ENCODE assay signal across 8 cellular contexts in genomic region chr17:75832164-75832651, GRCh38. TPM values are rescaled to one million over a fixed set of nuclear protein-coding genes. Genes with fewer than 3 reads are reported as not detected.
DNase-seq lines count a peak whose midpoint lies in the region; TF ChIP-seq lines count a peak whose summit lies in the region.

No MANE protein-coding gene starts in this region.

- DNase-seq in HCEC 1CT (peak; percentile 86), T-helper 9 cell (peak; percentile 37), renal cortical epithelial cell (ENCODE audit: low read depth) (peak; percentile 28), ureter (ENCODE audit: low spot score) (no peak), NCI-H748 (lab: John Stamatoyannopoulos, UW; ENCODE audit: unreplicated experiment) (no peak), prostate gland (ENCODE audit: low spot score) (no peak), Calu3 (no peak)

- TF ChIP-seq CTCF in prostate gland (IDR thresholded peaks at IDR 0.05) (no peak), Calu3 (IDR thresholded peaks at IDR 0.05; ENCODE audit: unreplicated experiment) (no peak)

- H3K27ac ChIP-seq in esophagus (ENCODE audit: low read depth in 2 of 2, low read length in 1 of 2): peak overlapping the region; percentile 53 to 60
- H3K27ac ChIP-seq in prostate gland: no peak overlapping the region

- 68 to 81% methylated on average over 10 of the region's 10 CpGs for WGBS in esophagus, 2 donors
- 73% methylated on average over 10 of the region's 10 CpGs for WGBS in prostate gland

- H3K27me3 ChIP-seq in esophagus (ENCODE audit: control insufficient read depth in 1 of 2, insufficient read depth in 2 of 2, low read length in 2 of 2): no peaks in the 10 kb centered on the region
- H3K27me3 ChIP-seq in prostate gland (replicated peaks; ENCODE audit: insufficient read depth): no peaks in the 10 kb centered on the region

- no peak overlapping the region for H3K27ac Mint-ChIP-seq in Calu3 (ENCODE audit: unreplicated experiment)

- H3K9me3 ChIP-seq in esophagus (ENCODE audit: control insufficient read depth in 2 of 2, insufficient read depth in 1 of 2, low read depth in 1 of 2, low read length in 1 of 2): no peaks in the 10 kb centered on the region
- no peaks in the 10 kb centered on the region for H3K9me3 ChIP-seq in prostate gland

- no TSS peak for BruUV-seq in Calu3 (replicated peaks; lab: Mats Ljungman, UMichigan)

- no peaks in the 10 kb centered on the region for H3K9me3 Mint-ChIP-seq in Calu3 (ENCODE audit: low read depth, unreplicated experiment)

- H3K4me1 Mint-ChIP-seq in Calu3 (ENCODE audit: low read depth, unreplicated experiment): no peaks in the 10 kb centered on the region

- H3K36me3 ChIP-seq in esophagus (ENCODE audit: control insufficient read depth in 2 of 2, insufficient read depth in 2 of 2, low read length in 1 of 2): peaks cover 0 to 32% of the 10 kb centered on the region in 2 donors
- H3K36me3 ChIP-seq in prostate gland: no peaks in the 10 kb centered on the region

- no peak for TF ChIP-seq POLR2A in prostate gland (IDR thresholded peaks at IDR 0.05)

- H3K4me3 ChIP-seq in esophagus (ENCODE audit: low read depth in 1 of 2, low read length in 2 of 2) (no peak overlapping the region), prostate gland (no peak overlapping the region)

- H3K36me3 Mint-ChIP-seq in Calu3 (ENCODE audit: insufficient read depth, unreplicated experiment): peaks cover 56% of the 10 kb centered on the region

- no peaks in the 10 kb centered on the region for H3K27me3 Mint-ChIP-seq in Calu3 (ENCODE audit: unreplicated experiment)

- peaks cover 3 to 16% of the 10 kb centered on the region in 2 donors for H3K4me1 ChIP-seq in esophagus (ENCODE audit: control insufficient read depth in 2 of 2, insufficient read depth in 2 of 2, low read length in 1 of 2)
- peaks cover 7% of the 10 kb centered on the region for H3K4me1 ChIP-seq in prostate gland (replicated peaks)

- intact Hi-C loops in prostate gland (cut with DNase I): no loop called here
- intact Hi-C loops in Calu3 (cut with micrococcal nuclease; ENCODE audit: unreplicated experiment): no loop called here

- H3K4me3 Mint-ChIP-seq in Calu3 (ENCODE audit: low read depth, unreplicated experiment): no peak overlapping the region

- CTCF ChIA-PET in Calu3 (lab: Charles Lee): no interaction called here

RNA-seq across cellular contexts. Expression of gene UNC13D, which starts 12.0 kb away (rescaled TPM):
- 10 to 100 TPM; 21.0 to 22.4 TPM for polyA plus RNA-seq in esophagus
- 0.70 and 0.87 TPM in 2 replicates for total RNA-seq in renal cortical epithelial cell
- 75.3 TPM for total RNA-seq in ureter
- total RNA-seq in prostate gland: 10 to 100 TPM in 1 of 2 donors, 1 to 10 TPM in 1; 2.9 to 16.2 TPM
- 103 and 104 TPM in 2 replicates for total RNA-seq in Calu3 (2022)

RNA-seq across cellular contexts. Expression of gene WBP2, which starts 22.9 kb away (rescaled TPM):
- 10 to 100 TPM; 65.1 to 65.9 TPM for polyA plus RNA-seq in esophagus
- total RNA-seq in renal cortical epithelial cell (21.2 and 37.5 TPM in 2 replicates), ureter (104 TPM), prostate gland (100 to 1,000 TPM in 1 of 2 donors, 10 to 100 TPM in 1; 88.9 to 125 TPM), Calu3 (2022) (126 and 133 TPM in 2 replicates)

RNA-seq across cellular contexts. Expression of gene TRIM47, which starts 46.2 kb away (rescaled TPM):
- polyA plus RNA-seq in esophagus: 10 to 100 TPM; 20.4 to 21.7 TPM
- total RNA-seq in renal cortical epithelial cell: 36.9 and 39.9 TPM in 2 replicates
- 44.9 TPM for total RNA-seq in ureter
- 10 to 100 TPM; 21.3 to 62.9 TPM for total RNA-seq in prostate gland
- 51.2 and 54.1 TPM in 2 replicates for total RNA-seq in Calu3 (2022)

RNA-seq across cellular contexts. Expression of gene UNK, which starts 47.6 kb away (rescaled TPM):
- polyA plus RNA-seq in esophagus: 10 to 100 TPM; 18.2 to 26.3 TPM
- 6.6 and 17.2 TPM in 2 replicates for total RNA-seq in renal cortical epithelial cell
- total RNA-seq in ureter: 49.2 TPM
- total RNA-seq in prostate gland: 10 to 100 TPM; 68.9 to 72.5 TPM
- total RNA-seq in Calu3 (2022): 26.0 and 29.7 TPM in 2 replicates

Comparison
In these comparisons a context has a peak if more than half of its experiments do, and no peak if none do; other contexts are left out.
1. DNase-seq: peak in HCEC 1CT (single experiment), T-helper 9 cell (single experiment) and renal cortical epithelial cell (single experiment); none in ureter (single experiment), NCI-H748 (single experiment), prostate gland (single experiment) and Calu3 (single experiment).
2. H3K27ac ChIP-seq: peak in esophagus (2 of 2); none in prostate gland (0 of 2).